24 cellular contexts compared by ENCODE assay signal in the genomic region with DNA sequence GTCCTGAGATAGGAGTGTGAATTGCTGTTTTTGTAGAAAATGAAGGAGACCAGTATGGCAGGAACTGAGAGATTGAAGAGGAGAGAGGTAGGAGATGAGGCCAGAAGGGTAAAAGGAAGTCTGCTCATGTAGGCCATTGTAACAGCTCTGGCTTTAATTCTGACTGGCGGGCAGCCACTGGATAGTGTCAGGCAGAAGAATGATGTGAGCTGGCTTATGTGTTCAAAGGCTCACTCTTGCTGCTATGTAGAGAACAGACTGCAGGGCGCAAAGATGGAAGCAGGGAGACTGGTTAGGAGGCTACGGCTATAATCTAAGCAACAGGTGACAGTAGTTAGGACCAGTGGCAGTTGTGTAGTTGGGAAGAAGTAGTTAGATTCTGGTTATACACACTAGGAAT.
DNase-seq lines count a peak whose midpoint lies in the region; TF ChIP-seq lines count a peak whose summit lies in the region.
"Had no signal": no experiment of that assay in that cellular context is flagged by ENCODE, and none has a peak within 500 bp of the region (broad histone marks: within the 10 kb centered on the region; RNA-seq: fewer than 3 reads in every experiment).

No MANE protein-coding gene starts in this region.

- WGBS in endodermal cell (ENCODE audit: insufficient coverage in 1 of 2, insufficient read length in 1 of 2), 2 experiments, result 89 to 95% methylated on average over 2 to 3 of the region's 3 CpGs
- WGBS in neuronal stem cell (ENCODE audit: extremely low coverage in 2 of 2, insufficient read length in 2 of 2, insufficient replicate concordance in 1 of 2), 2 donors, result no CpG with 5 or more reads among the region's 3 CpGs

- H3K4ac ChIP-seq in neuronal stem cell (ENCODE audit: low read length), result no peak overlapping the region

- H3K4me3 Mint-ChIP-seq in endodermal cell (no peak overlapping the region), neural progenitor cell (no peak overlapping the region)
- H3K4me3 Mint-ChIP-seq: CD14-positive monocyte; CD4-positive, alpha-beta memory T cell; CD8-positive, alpha-beta memory T cell had no signal

- H3F3A ChIP-seq in neural progenitor cell (ENCODE audit: low read depth), result peaks cover 11% of the 10 kb centered on the region

- H3K36me3 Mint-ChIP-seq in endodermal cell (ENCODE audit: low read depth), result peaks cover 4% of the 10 kb centered on the region
- no peaks in the 10 kb centered on the region for H3K36me3 Mint-ChIP-seq in neural progenitor cell
- H3K36me3 Mint-ChIP-seq: CD14-positive monocyte; CD4-positive, alpha-beta memory T cell; CD4-positive, CD25-positive, alpha-beta regulatory T cell; CD8-positive, alpha-beta memory T cell had no signal

- no peak overlapping the region for H2AK5ac ChIP-seq in neuronal stem cell (ENCODE audit: low read depth, low read length)

- H2BK15ac ChIP-seq in neuronal stem cell (ENCODE audit: low read length), result no peak overlapping the region

- no peak overlapping the region for H3K18ac ChIP-seq in neuronal stem cell (ENCODE audit: low read length)

- peak overlapping the region; percentile 26 for H3K27ac Mint-ChIP-seq in endodermal cell
- peak overlapping the region; percentile 20 for H3K27ac Mint-ChIP-seq in neural progenitor cell
- H3K27ac Mint-ChIP-seq: CD4-positive, alpha-beta memory T cell; CD4-positive, CD25-positive, alpha-beta regulatory T cell; CD8-positive, alpha-beta memory T cell had no signal

- H4K8ac ChIP-seq in neuronal stem cell (ENCODE audit: low read depth, low read length), result no peak overlapping the region

- H3K79me2 ChIP-seq in neural progenitor cell (ENCODE audit: low read depth), result no peaks in the 10 kb centered on the region

- H3K27me3 ChIP-seq in endodermal cell (ENCODE audit: control insufficient read depth, insufficient read depth, low read length, poor library complexity, severe bottlenecking), result no peaks in the 10 kb centered on the region
- no peaks in the 10 kb centered on the region for H3K27me3 ChIP-seq in neural progenitor cell
- peaks cover 0 to 2% (median 0%) of the 10 kb centered on the region in 3 experiments for H3K27me3 ChIP-seq in neuronal stem cell (ENCODE audit: control insufficient read depth in 3 of 3, insufficient read depth in 3 of 3, low read depth in 1 of 3, low read length in 3 of 3)
- H3K27me3 ChIP-seq in dorsolateral prefrontal cortex, result peaks cover 0 to 39% (median 7%) of the 10 kb centered on the region in 45 donors
- H3K27me3 ChIP-seq: BE2C had no signal

- DNase-seq in endodermal cell, result no peak
- DNase-seq in neural progenitor cell (ENCODE audit: low spot score), result no peak
- DNase-seq in NCI-H2107 treated with DMSO at 0.1 percent for 48 hours (lab: John Stamatoyannopoulos, UW; ENCODE audit: unreplicated experiment), result no peak
- no peak for DNase-seq in neuronal stem cell (ENCODE audit: low spot score)
- DNase-seq in dorsolateral prefrontal cortex, result no peak
- no peak for DNase-seq in stimulated activated CD4-positive, alpha-beta T cell treated with anti-CD3 and anti-CD28 coated beads, Interleukin-1b, Interleukin-23, amount 100 ng/mL, for 48 hours
- DNase-seq: 8988T; ACHN; BE2C; C1 segment of cervical spinal cord; CD4-positive, alpha-beta memory T cell; CD4-positive, CD25-positive, alpha-beta regulatory T cell; CD8-positive, alpha-beta memory T cell; COR-L47; DMS 273 treated with DMSO at 0.1 percent for 48 hours; DMS153; DMS53; DMS79; DND-41; EL; GF-D8 had no signal

- no peak overlapping the region for H3K4me2 ChIP-seq in neural progenitor cell
- no peak overlapping the region for H3K4me2 ChIP-seq in neuronal stem cell (ENCODE audit: insufficient read depth, low read length, poor library complexity, severe bottlenecking)
- H3K4me2 ChIP-seq: BLaER1 had no signal

- no peak overlapping the region for H4K91ac ChIP-seq in neuronal stem cell (ENCODE audit: low read depth, low read length, poor library complexity)

- H2AFZ ChIP-seq in neural progenitor cell (replicated peaks), result no peak overlapping the region
- H2AFZ ChIP-seq in neuronal stem cell (ENCODE audit: low read length), result no peak overlapping the region

- H3K14ac ChIP-seq in neuronal stem cell (ENCODE audit: low read length), result no peak overlapping the region

- no peak overlapping the region for H3K23ac ChIP-seq in neuronal stem cell (ENCODE audit: low read depth, low read length, poor library complexity)

- H4K20me1 ChIP-seq in neural progenitor cell (ENCODE audit: low read depth), result no peaks in the 10 kb centered on the region
- H4K20me1 ChIP-seq: BLaER1 had no signal

- no peak overlapping the region for H2BK120ac ChIP-seq in neuronal stem cell (ENCODE audit: low read depth, low read length)

- H3K9me3 Mint-ChIP-seq in endodermal cell, result no peaks in the 10 kb centered on the region
- H3K9me3 Mint-ChIP-seq in neural progenitor cell, result peaks cover 5% of the 10 kb centered on the region
- H3K9me3 Mint-ChIP-seq: CD14-positive monocyte had no signal

- H3K27ac ChIP-seq in HEK293 (ENCODE audit: extremely low read depth, low read depth, low read length) (no peak overlapping the region), endodermal cell (ENCODE audit: low read depth, low read length) (no peak overlapping the region), neural progenitor cell (no peak overlapping the region), neuronal stem cell (replicated peaks; ENCODE audit: low read length) (no peak overlapping the region), dorsolateral prefrontal cortex (no peak overlapping the region)
- H3K27ac ChIP-seq: BLaER1 had no signal

- TF ChIP-seq CTCF in HEK293 (tag by site-specific recombination; IDR thresholded peaks at IDR 0.05), result no peak
- no peak for TF ChIP-seq CTCF in endodermal cell (conservative IDR thresholded peaks at IDR 0.05)
- no peak for TF ChIP-seq CTCF in neural progenitor cell (IDR thresholded peaks at IDR 0.05)
- no peak for TF ChIP-seq CTCF in dorsolateral prefrontal cortex (IDR thresholded peaks at IDR 0.05 in 54 of 56, conservative IDR thresholded peaks at IDR 0.05 in 2 of 56; ENCODE audit: low read depth in 1 of 56, partially characterized antibody in 56 of 56)

- CTCF ChIA-PET in HEK293 (lab: Yijun Ruan, JAX), result interaction anchor here (0.8 kb wide), 1 partner anchor 24 kb away, joined by 3 read pairs; no protein-coding TSS in a partner anchor

- H2BK5ac ChIP-seq in neuronal stem cell (ENCODE audit: low read length), result no peak overlapping the region

- POLR2A ChIA-PET in HEK293 (lab: Yijun Ruan, JAX), result no interaction called here

- H3K9me3 ChIP-seq in HEK293 (ENCODE audit: control insufficient read depth, insufficient read depth, low read depth, low read length), result no peaks in the 10 kb centered on the region
- no peaks in the 10 kb centered on the region for H3K9me3 ChIP-seq in endodermal cell (ENCODE audit: control insufficient read depth, low read length)
- H3K9me3 ChIP-seq in neural progenitor cell (ENCODE audit: low read depth), result no peaks in the 10 kb centered on the region
- H3K9me3 ChIP-seq in neuronal stem cell (replicated peaks in 1 of 2; ENCODE audit: control insufficient read depth in 2 of 2, insufficient read depth in 1 of 2, low read depth in 1 of 2, low read length in 2 of 2), result no peaks in the 10 kb centered on the region
- H3K9me3 ChIP-seq: BE2C, BLaER1 had no signal

- H3K4me1 ChIP-seq in HEK293 (ENCODE audit: control insufficient read depth, insufficient read depth, low read length), result no peaks in the 10 kb centered on the region
- no peaks in the 10 kb centered on the region for H3K4me1 ChIP-seq in endodermal cell (ENCODE audit: control insufficient read depth, insufficient read depth, low read length)
- H3K4me1 ChIP-seq in neural progenitor cell, result peaks cover 5% of the 10 kb centered on the region
- H3K4me1 ChIP-seq in neuronal stem cell (ENCODE audit: control insufficient read depth in 2 of 2, insufficient read depth in 1 of 2, low read depth in 1 of 2, low read length in 2 of 2), result peaks cover 8 to 15% of the 10 kb centered on the region in 2 donors
- H3K4me1 ChIP-seq: BE2C, BLaER1 had no signal

- H3K79me1 ChIP-seq in neuronal stem cell (ENCODE audit: low read depth, low read length), result no peaks in the 10 kb centered on the region

- H3K27me3 Mint-ChIP-seq in endodermal cell (ENCODE audit: insufficient read depth) (no peaks in the 10 kb centered on the region), neural progenitor cell (ENCODE audit: insufficient read depth, low read depth) (no peaks in the 10 kb centered on the region)
- H3K27me3 Mint-ChIP-seq: CD4-positive, alpha-beta memory T cell; CD4-positive, CD25-positive, alpha-beta regulatory T cell had no signal

- H2BK12ac ChIP-seq in neuronal stem cell (ENCODE audit: low read length), result no peak overlapping the region

- H3K4me1 Mint-ChIP-seq in endodermal cell, result peaks cover 17% of the 10 kb centered on the region
- peaks cover 19% of the 10 kb centered on the region for H3K4me1 Mint-ChIP-seq in neural progenitor cell
- H3K4me1 Mint-ChIP-seq: CD14-positive monocyte; CD4-positive, alpha-beta memory T cell; CD4-positive, CD25-positive, alpha-beta regulatory T cell; CD8-positive, alpha-beta memory T cell had no signal

- H3K4me3 ChIP-seq in HEK293 (ENCODE audit: low read depth, low read length) (no peak overlapping the region), endodermal cell (ENCODE audit: low read length) (no peak overlapping the region), neural progenitor cell (no peak overlapping the region), neuronal stem cell (ENCODE audit: low read length in 2 of 2) (no peak overlapping the region), dorsolateral prefrontal cortex (no peak overlapping the region)
- H3K4me3 ChIP-seq: BLaER1 had no signal

- H3K36me3 ChIP-seq in HEK293 (ENCODE audit: control insufficient read depth in 2 of 2, insufficient read depth in 1 of 2, low read length in 2 of 2) (no peaks in the 10 kb centered on the region), endodermal cell (ENCODE audit: control insufficient read depth, insufficient read depth, low read length) (no peaks in the 10 kb centered on the region), neural progenitor cell (no peaks in the 10 kb centered on the region), neuronal stem cell (replicated peaks in 1 of 2; ENCODE audit: control insufficient read depth in 2 of 2, insufficient read depth in 2 of 2, low read length in 2 of 2) (no peaks in the 10 kb centered on the region)
- H3K36me3 ChIP-seq: BE2C, BLaER1 had no signal

- intact Hi-C loops in dorsolateral prefrontal cortex (cut with DNase I), result no loop called here

- H3K9ac ChIP-seq in endodermal cell (ENCODE audit: extremely low read depth, low read length, poor library complexity, severe bottlenecking) (no peak overlapping the region), neural progenitor cell (no peak overlapping the region), neuronal stem cell (ENCODE audit: low read depth, low read length, poor library complexity) (no peak overlapping the region)
- H3K9ac ChIP-seq: BLaER1 had no signal

TF ChIP-seq in HEK293, 187 proteins besides CTCF, POLR2A, EP300 and RAD21:
- 0 out of 2 replicates have a peak, but pooled peaks have one; percentile 25 for TF ChIP-seq SCRT2 (tag by site-specific recombination; IDR thresholded peaks at IDR 0.05)
- no peak for TF ChIP-seq ZNF48 (tag by site-specific recombination; IDR thresholded peaks at IDR 0.05)
TF ChIP-seq in HEK293: peak in this region for 1.
